In genomic region chr11:66337103-66337899, GRCh38 we compare ENCODE assay signal across 8 cellular contexts. TPM values are rescaled to one million over a fixed set of nuclear protein-coding genes. Genes with fewer than 3 reads are reported as not detected.
DNase-seq lines count a peak whose midpoint lies in the region; ATAC-seq and TF ChIP-seq lines count a peak whose summit lies in the region.

No MANE protein-coding gene starts in this region.

- H3K4me2 ChIP-seq in OCI-LY7 (ENCODE audit: low read length): 0 out of 2 replicates have a peak overlapping the region, but pooled peaks have one; percentile 2
- H3K4me2 ChIP-seq in neural progenitor cell: no peak overlapping the region

- H3K27me3 Mint-ChIP-seq in neural progenitor cell (ENCODE audit: insufficient read depth, low read depth): peaks cover 5% of the 10 kb centered on the region

- no peak for ATAC-seq in GM21367 (IDR thresholded peaks at IDR 0.05; ENCODE audit: unreplicated experiment)

- TSS peak; percentile 80 for BruUV-seq in OCI-LY7 (replicated peaks; lab: Mats Ljungman, UMichigan)

- H3K27ac ChIP-seq in OCI-LY7 (ENCODE audit: low read depth, low read length, poor library complexity, severe bottlenecking) (no peak overlapping the region), neural progenitor cell (no peak overlapping the region)

- no peak overlapping the region for H2AFZ ChIP-seq in OCI-LY7 (ENCODE audit: low read length)
- no peak overlapping the region for H2AFZ ChIP-seq in neural progenitor cell (replicated peaks)

- intact Hi-C loops in OCI-LY7 (cut with micrococcal nuclease; ENCODE audit: unreplicated experiment): no loop called here

- DNase-seq in DMS 273 (lab: John Stamatoyannopoulos, UW; ENCODE audit: unreplicated experiment): peak; percentile 86
- no peak for DNase-seq in OCI-LY7 (ENCODE audit: low spot score)
- peak; percentile 48 for DNase-seq in ecto neural progenitor cell (ENCODE audit: low spot score)
- no peak for DNase-seq in neural progenitor cell (ENCODE audit: low spot score)
- DNase-seq in Kasumi-1 (lab: John Stamatoyannopoulos, UW): no peak
- DNase-seq in DMS153 (lab: John Stamatoyannopoulos, UW): no peak
- no peak for DNase-seq in stimulated activated naive CD4-positive, alpha-beta T cell (lab: John Stamatoyannopoulos, UW)

- H3K9ac ChIP-seq in neural progenitor cell: no peak overlapping the region

- peak overlapping the region; percentile 72 for H3K27ac Mint-ChIP-seq in neural progenitor cell

- no peaks in the 10 kb centered on the region for H3K9me3 Mint-ChIP-seq in neural progenitor cell

- TF ChIP-seq CTCF in OCI-LY7 (conservative IDR thresholded peaks at IDR 0.05; ENCODE audit: low read length) (no peak), neural progenitor cell (IDR thresholded peaks at IDR 0.05) (no peak)

- H4K20me1 ChIP-seq in OCI-LY7 (ENCODE audit: insufficient read depth, low read length) (no peaks in the 10 kb centered on the region), neural progenitor cell (ENCODE audit: low read depth) (peaks cover 5% of the 10 kb centered on the region)

- POLR2A ChIA-PET in OCI-LY7 (lab: Charles Lee): no interaction called here

- peaks cover 5% of the 10 kb centered on the region for H3K27me3 ChIP-seq in neural progenitor cell

- H3K36me3 Mint-ChIP-seq in neural progenitor cell: no peaks in the 10 kb centered on the region

- no peaks in the 10 kb centered on the region for H3K9me2 ChIP-seq in OCI-LY7 (ENCODE audit: insufficient read depth, low read length)

- peak overlapping the region; percentile 90 for H3K4me3 Mint-ChIP-seq in neural progenitor cell

- H3K4me3 ChIP-seq in OCI-LY7 (ENCODE audit: low read depth, low read length, poor library complexity, severe bottlenecking) (no peak overlapping the region), neural progenitor cell (no peak overlapping the region)

- CTCF ChIA-PET in OCI-LY7 (lab: Charles Lee; ENCODE audit: unreplicated experiment): interaction anchor here (0.5 kb wide), 1 partner anchor 8 kb away, joined by 3 read pairs; no protein-coding TSS in a partner anchor

- peaks cover 12% of the 10 kb centered on the region for H3F3A ChIP-seq in neural progenitor cell (ENCODE audit: low read depth)

- H3K9me3 ChIP-seq in OCI-LY7 (ENCODE audit: low read length): no peaks in the 10 kb centered on the region
- H3K9me3 ChIP-seq in neural progenitor cell (ENCODE audit: low read depth): no peaks in the 10 kb centered on the region

- H3K36me3 ChIP-seq in OCI-LY7 (ENCODE audit: insufficient read depth, low read length): peaks cover 51% of the 10 kb centered on the region
- H3K36me3 ChIP-seq in neural progenitor cell: no peaks in the 10 kb centered on the region

- H3K4me1 Mint-ChIP-seq in neural progenitor cell: peaks cover 27% of the 10 kb centered on the region

- H3K79me2 ChIP-seq in OCI-LY7 (ENCODE audit: insufficient read depth, low read depth, low read length): no peaks in the 10 kb centered on the region
- no peaks in the 10 kb centered on the region for H3K79me2 ChIP-seq in neural progenitor cell (ENCODE audit: low read depth)

- peaks cover 14% of the 10 kb centered on the region for H3K4me1 ChIP-seq in OCI-LY7 (ENCODE audit: insufficient read depth, low read length, poor library complexity, severe bottlenecking)
- H3K4me1 ChIP-seq in neural progenitor cell: peaks cover 11% of the 10 kb centered on the region

RNA-seq across cellular contexts. Expression of gene RIN1, which starts 1.1 kb away (rescaled TPM):
- total RNA-seq in OCI-LY7 (2014; rRNA removed; shearing (Covaris generic)): 1.2 and 1.6 TPM in 2 replicates
- total RNA-seq in OCI-LY7 (2022) (2.9 and 3.7 TPM in 2 replicates), neural progenitor cell (ENCODE audit: low replicate concordance) (0.56 and 2.6 TPM in 2 replicates)

RNA-seq across cellular contexts. Expression of gene BRMS1, which starts 7.6 kb away (rescaled TPM):
- 43.8 and 56.2 TPM in 2 replicates for total RNA-seq in OCI-LY7 (2014; rRNA removed; shearing (Covaris generic))
- 35.9 and 43.1 TPM in 2 replicates for total RNA-seq in OCI-LY7 (2022)
- total RNA-seq in neural progenitor cell (ENCODE audit: low replicate concordance): 16.4 and 34.6 TPM in 2 replicates

RNA-seq across cellular contexts. Expression of gene B4GAT1, which starts 10.1 kb away (rescaled TPM):
- total RNA-seq in OCI-LY7 (2014; rRNA removed; shearing (Covaris generic)): 10.7 and 11.7 TPM in 2 replicates
- total RNA-seq in OCI-LY7 (2022) (9.4 and 9.8 TPM in 2 replicates), neural progenitor cell (ENCODE audit: low replicate concordance) (40.9 and 57.1 TPM in 2 replicates)

RNA-seq across cellular contexts. Expression of gene CD248, which starts 20.5 kb away (rescaled TPM):
- total RNA-seq in OCI-LY7 (2014; rRNA removed; shearing (Covaris generic)): 0.08 TPM in 1 of 2 replicates, not detected in the other
- total RNA-seq in OCI-LY7 (2022) (0.18 and 0.46 TPM in 2 replicates), neural progenitor cell (ENCODE audit: low replicate concordance) (0.62 and 0.99 TPM in 2 replicates)

RNA-seq across cellular contexts. Expression of gene SLC29A2, which starts 34.3 kb away (rescaled TPM):
- 24.7 and 33.6 TPM in 2 replicates for total RNA-seq in OCI-LY7 (2014; rRNA removed; shearing (Covaris generic))
- total RNA-seq in OCI-LY7 (2022) (55.6 and 56.4 TPM in 2 replicates), neural progenitor cell (ENCODE audit: low replicate concordance) (6.9 and 15.3 TPM in 2 replicates)

Comparison
In these comparisons a context has a peak if more than half of its experiments do, and no peak if none do; other contexts are left out.
1. DNase-seq: peak in DMS 273 (single experiment) and ecto neural progenitor cell (single experiment); none in OCI-LY7 (single experiment), neural progenitor cell (single experiment), Kasumi-1 (0 of 2), DMS153 (single experiment) and stimulated activated naive CD4-positive, alpha-beta T cell (0 of 6).